Comparison of ENCODE assay signal across 27 cellular contexts in genomic region chr4:141640692-141641091, GRCh38.
"Had no signal": no experiment of that assay in that cellular context is flagged by ENCODE, and none has a peak within 500 bp of the region (broad histone marks: within the 10 kb centered on the region; RNA-seq: fewer than 3 reads in every experiment).

No MANE protein-coding gene starts in this region.

- H3K9me3 ChIP-seq: breast epithelium, lower lobe of right lung, transverse colon had no signal

- H3K4me2 ChIP-seq: hepatocyte had no signal

- FAIRE-seq: colon, endothelial cell of umbilical vein, small intestine, urothelium cell line had no signal

- H3K4me3 Mint-ChIP-seq: activated CD4-positive, alpha-beta T cell treated with anti-CD3 and anti-CD28 coated beads, Interleukin-2, amount 10 ng/mL, durations not matched to agents 7 days and 5 days; activated naive CD8-positive, alpha-beta T cell treated with anti-CD3 and anti-CD28 coated beads for 36 hours; activated T-cell treated with anti-CD3 and anti-CD28 coated beads, Interleukin-2, amount 50 U/mL, for 4 hours; central memory CD8-positive, alpha-beta T cell; effector memory CD8-positive, alpha-beta T cell; natural killer cell; stimulated activated naive B cell treated with anti-CD40 and anti-IgM and Interleukin-4, amounts not matched to agents 10 μg/mL and 1 μg/mL and 100 μg/mL, for 72 hours had no signal

- H3K4me1 ChIP-seq: breast epithelium had no signal

- H3K36me3 Mint-ChIP-seq: activated naive CD8-positive, alpha-beta T cell treated with anti-CD3 and anti-CD28 coated beads for 36 hours; immature natural killer cell; natural killer cell; stimulated activated naive B cell treated with anti-CD40 and anti-IgM and Interleukin-4, amounts not matched to agents 10 μg/mL and 1 μg/mL and 100 μg/mL, for 72 hours had no signal

- H3K27ac ChIP-seq: breast epithelium, dorsolateral prefrontal cortex, hepatocyte, lower lobe of right lung, transverse colon, VCaP had no signal

- ATAC-seq: activated CD4-positive, CD25-positive, alpha-beta regulatory T cell treated with anti-CD3 and anti-CD28 coated beads, Interleukin-2, amount 50 U/mL, for 24 hours; activated T-cell treated with anti-CD3 and anti-CD28 coated beads, Interleukin-2, amount 50 U/mL, for 4 hours; effector memory CD8-positive, alpha-beta T cell; esophagus mucosa; left lobe of liver; lower lobe of right lung; natural killer cell; sciatic nerve; stimulated activated naive B cell treated with anti-CD40 and anti-IgM and Interleukin-4, amounts not matched to agents 10 μg/mL and 1 μg/mL and 100 μg/mL, for 72 hours had no signal

- H3K36me3 ChIP-seq: breast epithelium, lower lobe of right lung, transverse colon had no signal

- H3K27me3 ChIP-seq: breast epithelium, transverse colon had no signal

- DNase-seq: activated CD4-positive, alpha-beta T cell treated with anti-CD3 and anti-CD28 coated beads, Interleukin-2, amount 10 ng/mL, durations not matched to agents 7 days and 5 days; activated naive CD4-positive, alpha-beta T cell; activated naive CD8-positive, alpha-beta T cell treated with anti-CD3 and anti-CD28 coated beads for 36 hours; activated T-cell treated with anti-CD3 and anti-CD28 coated beads, Interleukin-2, amount 50 U/mL, for 4 hours; amniotic stem cell; dorsolateral prefrontal cortex; effector memory CD8-positive, alpha-beta T cell; foreskin melanocyte; immature natural killer cell; lower lobe of right lung; natural killer cell; small intestine; stimulated activated CD4-positive, alpha-beta T cell treated with anti-CD3 and anti-CD28 coated beads, Interleukin-15, amount 100 ng/mL, for 24 hours; stimulated activated naive B cell treated with anti-CD40 and anti-IgM and Interleukin-4, amounts not matched to agents 10 μg/mL and 1 μg/mL and 100 μg/mL, for 72 hours; transverse colon had no signal

- H3K4me3 ChIP-seq: breast epithelium, dorsolateral prefrontal cortex, hepatocyte, lower lobe of right lung, transverse colon had no signal

- H3K27ac Mint-ChIP-seq: activated CD4-positive, alpha-beta T cell treated with anti-CD3 and anti-CD28 coated beads, Interleukin-2, amount 10 ng/mL, durations not matched to agents 7 days and 5 days; activated naive CD8-positive, alpha-beta T cell treated with anti-CD3 and anti-CD28 coated beads for 36 hours; activated T-helper 2 cell treated with anti-CD3 and anti-CD28 coated beads, Interferon-gamma antibody, Interleukin-2, Interleukin-4, amounts not matched to agents 10 μg/mL and 5 μg/mL and 100 μg/mL, durations not matched to agents 14 hours and 24 hours and 36 hours; effector memory CD8-positive, alpha-beta T cell; natural killer cell; stimulated activated naive B cell treated with anti-CD40 and anti-IgM and Interleukin-4, amounts not matched to agents 10 μg/mL and 1 μg/mL and 100 μg/mL, for 72 hours had no signal

- H3K27me3 Mint-ChIP-seq: central memory CD8-positive, alpha-beta T cell; effector memory CD8-positive, alpha-beta T cell; stimulated activated naive B cell treated with anti-CD40 and anti-IgM and Interleukin-4, amounts not matched to agents 10 μg/mL and 1 μg/mL and 100 μg/mL, for 72 hours had no signal

- H3K9me3 Mint-ChIP-seq: activated CD4-positive, alpha-beta T cell treated with anti-CD3 and anti-CD28 coated beads, Interleukin-2, amount 10 ng/mL, durations not matched to agents 7 days and 5 days; activated naive CD8-positive, alpha-beta T cell treated with anti-CD3 and anti-CD28 coated beads for 36 hours; activated T-cell treated with anti-CD3 and anti-CD28 coated beads, Interleukin-2, amount 50 U/mL, for 4 hours; activated T-helper 2 cell treated with anti-CD3 and anti-CD28 coated beads, Interferon-gamma antibody, Interleukin-2, Interleukin-4, amounts not matched to agents 10 μg/mL and 5 μg/mL and 100 μg/mL, durations not matched to agents 14 hours and 24 hours and 36 hours; central memory CD8-positive, alpha-beta T cell; effector memory CD8-positive, alpha-beta T cell; immature natural killer cell; natural killer cell; stimulated activated naive B cell treated with anti-CD40 and anti-IgM and Interleukin-4, amounts not matched to agents 10 μg/mL and 1 μg/mL and 100 μg/mL, for 72 hours had no signal
